In the genomic region with DNA sequence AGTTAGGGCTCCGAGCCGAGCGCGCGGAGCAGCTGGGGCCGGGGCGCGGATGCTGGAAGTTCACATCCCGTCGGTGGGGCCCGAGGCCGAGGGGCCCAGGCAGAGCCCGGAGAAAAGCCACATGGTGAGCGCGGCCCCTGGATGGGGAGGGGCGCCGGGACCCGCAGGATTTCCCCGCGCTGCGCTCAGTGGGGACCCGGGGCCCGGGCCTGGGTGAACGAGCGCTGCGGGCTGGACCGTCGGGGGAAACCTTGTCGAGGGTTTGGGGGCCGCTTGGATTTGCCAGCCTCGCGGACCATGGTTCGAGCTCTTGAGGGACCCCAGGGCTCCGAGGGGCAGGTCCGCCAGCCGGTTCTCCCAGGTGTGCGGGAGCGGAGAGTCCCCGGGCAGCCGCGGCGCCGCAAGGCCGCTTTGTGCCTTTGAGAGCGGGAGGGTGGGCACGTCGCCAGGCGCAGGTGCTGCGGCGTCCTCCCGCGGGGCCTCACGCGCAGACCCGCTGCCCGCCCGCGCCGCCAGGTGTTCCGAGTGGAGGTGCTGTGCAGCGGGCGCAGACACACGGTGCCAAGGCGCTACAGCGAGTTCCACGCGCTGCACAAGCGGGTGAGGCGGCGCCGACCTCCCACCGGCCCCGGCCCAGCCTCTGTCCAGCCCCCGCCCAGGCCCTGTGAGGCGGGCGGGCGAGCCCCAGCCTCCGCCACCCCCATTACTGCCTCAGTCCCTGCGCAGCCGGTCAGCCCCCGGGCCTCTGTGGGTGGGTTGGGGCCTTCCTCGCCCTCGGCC, we compare ENCODE assay signal across 8 cellular contexts. TPM values are rescaled to one million over a fixed set of nuclear protein-coding genes. Genes with fewer than 3 reads are reported as not detected.
A peak's percentile ranks its signal among the peaks of the same experiment; 100 is the strongest.
DNase-seq lines count a peak whose midpoint lies in the region; ATAC-seq, FAIRE-seq and TF ChIP-seq lines count a peak whose summit lies in the region.

TSS of gene SNX22 (plus strand) at position 5 of the 780 bp plus-strand sequence. CDS start at position 50, 45 bp downstream.

- peak; percentile 19 for ATAC-seq in GM18907 (IDR thresholded peaks at IDR 0.05; ENCODE audit: unreplicated experiment)
- peak; percentile 5 for ATAC-seq in stimulated activated memory B cell treated with anti-CD40 and anti-IgM and Interleukin-4, amounts not matched to agents 10 μg/mL and 1 μg/mL and 100 μg/mL, for 72 hours

- no peak for FAIRE-seq in D721Med (lab: Jason Lieb, UNC)

- TF ChIP-seq CTCF in BE2C (IDR thresholded peaks at IDR 0.05; ENCODE audit: low read depth, low read length) (no peak), D721Med (IDR thresholded peaks at IDR 0.05; ENCODE audit: insufficient read depth, missing control alignments) (no peak)

- no peaks in the 10 kb centered on the region for H3K9me3 ChIP-seq in BE2C

- peaks cover 13% of the 10 kb centered on the region for H3K27me3 ChIP-seq in BE2C

- H3K4me3 ChIP-seq in BE2C (ENCODE audit: low read depth, low read length) = peak within 1 kb of the TSS; percentile 69

- H3K36me3 ChIP-seq in BE2C = peaks cover 11% of the 10 kb centered on the region

- H3K27ac Mint-ChIP-seq in IgD-negative memory B cell = peak within 1 kb of the TSS; percentile 90 to 95 (median 95)
- H3K27ac Mint-ChIP-seq in activated naive CD8-positive, alpha-beta T cell treated with anti-CD3 and anti-CD28 coated beads for 36 hours = no peak within 1 kb of the TSS
- H3K27ac Mint-ChIP-seq in stimulated activated memory B cell treated with anti-CD40 and anti-IgM and Interleukin-4, amounts not matched to agents 10 μg/mL and 1 μg/mL and 100 μg/mL, for 72 hours = peak within 1 kb of the TSS; percentile 50

- H3K9me3 Mint-ChIP-seq in IgD-negative memory B cell = no peaks in the 10 kb centered on the region
- H3K9me3 Mint-ChIP-seq in activated naive CD8-positive, alpha-beta T cell treated with anti-CD3 and anti-CD28 coated beads for 36 hours = no peaks in the 10 kb centered on the region
- no peaks in the 10 kb centered on the region for H3K9me3 Mint-ChIP-seq in stimulated activated memory B cell treated with anti-CD40 and anti-IgM and Interleukin-4, amounts not matched to agents 10 μg/mL and 1 μg/mL and 100 μg/mL, for 72 hours

- DNase-seq in BE2C = no peak
- peak; percentile 35 for DNase-seq in activated naive CD8-positive, alpha-beta T cell treated with anti-CD3 and anti-CD28 coated beads for 36 hours
- DNase-seq in iPS-NIHi7 (ENCODE audit: extremely low spot score) = peak; percentile 35
- no peak for DNase-seq in UCSD-AML1 (lab: John Stamatoyannopoulos, UW; ENCODE audit: unreplicated experiment)
- no peak for DNase-seq in D721Med (ENCODE audit: insufficient read length, low spot score)

- peaks cover 4% of the 10 kb centered on the region; the same call in 1 of the 2 replicates for H3K4me1 ChIP-seq in BE2C

- H3K36me3 Mint-ChIP-seq in IgD-negative memory B cell = peaks cover 2% of the 10 kb centered on the region
- H3K36me3 Mint-ChIP-seq in activated naive CD8-positive, alpha-beta T cell treated with anti-CD3 and anti-CD28 coated beads for 36 hours = peaks cover 7% of the 10 kb centered on the region
- H3K36me3 Mint-ChIP-seq in stimulated activated memory B cell treated with anti-CD40 and anti-IgM and Interleukin-4, amounts not matched to agents 10 μg/mL and 1 μg/mL and 100 μg/mL, for 72 hours = peaks cover 25% of the 10 kb centered on the region

- H3K4me1 Mint-ChIP-seq in IgD-negative memory B cell = peaks cover 21 to 28% (median 26%) of the 10 kb centered on the region in 3 donors
- H3K4me1 Mint-ChIP-seq in activated naive CD8-positive, alpha-beta T cell treated with anti-CD3 and anti-CD28 coated beads for 36 hours = peaks cover 16% of the 10 kb centered on the region
- H3K4me1 Mint-ChIP-seq in stimulated activated memory B cell treated with anti-CD40 and anti-IgM and Interleukin-4, amounts not matched to agents 10 μg/mL and 1 μg/mL and 100 μg/mL, for 72 hours = peaks cover 62% of the 10 kb centered on the region

- no peaks in the 10 kb centered on the region for H3K27me3 Mint-ChIP-seq in IgD-negative memory B cell
- H3K27me3 Mint-ChIP-seq in activated naive CD8-positive, alpha-beta T cell treated with anti-CD3 and anti-CD28 coated beads for 36 hours = peaks cover 16% of the 10 kb centered on the region
- no peaks in the 10 kb centered on the region for H3K27me3 Mint-ChIP-seq in stimulated activated memory B cell treated with anti-CD40 and anti-IgM and Interleukin-4, amounts not matched to agents 10 μg/mL and 1 μg/mL and 100 μg/mL, for 72 hours

- peak within 1 kb of the TSS; percentile 91 to 99 (median 96) for H3K4me3 Mint-ChIP-seq in IgD-negative memory B cell
- H3K4me3 Mint-ChIP-seq in activated naive CD8-positive, alpha-beta T cell treated with anti-CD3 and anti-CD28 coated beads for 36 hours = peak within 1 kb of the TSS; percentile 59
- H3K4me3 Mint-ChIP-seq in stimulated activated memory B cell treated with anti-CD40 and anti-IgM and Interleukin-4, amounts not matched to agents 10 μg/mL and 1 μg/mL and 100 μg/mL, for 72 hours = peak within 1 kb of the TSS; percentile 92

RNA-seq across cellular contexts. Expression of gene SNX22, which starts in this region (rescaled TPM):
- 2.1 TPM for polyA plus RNA-seq in BE2C (2012; ENCODE audit: insufficient read depth, insufficient read length, low read depth)
- 55.3 TPM for polyA plus RNA-seq in IgD-negative memory B cell
- total RNA-seq in activated naive CD8-positive, alpha-beta T cell treated with anti-CD3 and anti-CD28 coated beads for 36 hours = under 1 TPM; 0.42 to 0.74 TPM

Comparison
In these comparisons a context has a peak if more than half of its experiments do, and no peak if none do; other contexts are left out.
1. Peak in DNase-seq in activated naive CD8-positive, alpha-beta T cell treated with anti-CD3 and anti-CD28 coated beads for 36 hours; RNA of the gene not detected or under 1 TPM.